Comparison of ENCODE assay signal across 13 cellular contexts in the genomic region with DNA sequence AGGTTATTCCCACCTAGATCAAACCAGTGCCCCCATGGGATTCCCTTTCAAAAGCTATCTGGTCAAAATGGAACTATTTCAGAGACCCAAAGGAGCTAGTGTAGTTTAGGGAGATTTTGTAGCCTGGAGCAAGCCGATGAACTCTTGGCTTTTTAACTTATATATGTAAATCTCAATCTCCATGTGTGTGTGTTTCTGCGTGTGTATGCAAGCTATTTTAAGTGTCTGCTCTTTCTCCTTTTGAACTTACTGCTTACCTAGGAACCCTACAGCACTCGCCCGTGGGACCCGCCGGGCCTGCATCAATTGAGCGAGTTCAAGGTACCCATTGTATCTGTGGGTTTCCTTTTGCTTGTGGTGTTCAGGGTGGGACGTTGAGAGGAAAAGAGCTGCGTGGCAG. TPM values are rescaled to one million over a fixed set of nuclear protein-coding genes. Genes with fewer than 3 reads are reported as not detected.
DNase-seq lines count a peak whose midpoint lies in the region; ATAC-seq and TF ChIP-seq lines count a peak whose summit lies in the region.
"Had no signal": no experiment of that assay in that cellular context is flagged by ENCODE, and none has a peak within 500 bp of the region (broad histone marks: within the 10 kb centered on the region; RNA-seq: fewer than 3 reads in every experiment).

No MANE protein-coding gene starts in this region.

- H3K4me1 Mint-ChIP-seq in activated T-cell treated with anti-CD3 and anti-CD28 coated beads, Interleukin-2, amount 50 U/mL, for 72 hours (ENCODE audit: low read depth) = peaks cover 22% of the 10 kb centered on the region
- H3K4me1 Mint-ChIP-seq in MCF 10A (ENCODE audit: insufficient read depth, unreplicated experiment) (peaks cover 7% of the 10 kb centered on the region), chondrocyte (ENCODE audit: low read depth) (no peaks in the 10 kb centered on the region)

- no peaks in the 10 kb centered on the region for H3K9me3 Mint-ChIP-seq in activated T-cell treated with anti-CD3 and anti-CD28 coated beads, Interleukin-2, amount 50 U/mL, for 72 hours
- H3K9me3 Mint-ChIP-seq in MCF 10A (ENCODE audit: unreplicated experiment) (no peaks in the 10 kb centered on the region), chondrocyte (ENCODE audit: low read depth) (no peaks in the 10 kb centered on the region)

- H3K27ac Mint-ChIP-seq in activated T-cell treated with anti-CD3 and anti-CD28 coated beads, Interleukin-2, amount 50 U/mL, for 72 hours = peak overlapping the region; percentile 94
- no peak overlapping the region for H3K27ac Mint-ChIP-seq in MCF 10A (ENCODE audit: low read depth, unreplicated experiment)
- no peak overlapping the region for H3K27ac Mint-ChIP-seq in chondrocyte (ENCODE audit: unreplicated experiment)

- ATAC-seq in GM19035 (IDR thresholded peaks at IDR 0.05; ENCODE audit: unreplicated experiment) (peak; percentile 33), HG02840 (IDR thresholded peaks at IDR 0.05; ENCODE audit: low FRiP score, unreplicated experiment) (peak; percentile 47), right cardiac atrium (no peak)
- peak in 1 of 2 donors; percentile 20 for ATAC-seq in activated T-cell treated with anti-CD3 and anti-CD28 coated beads, Interleukin-2, amount 50 U/mL, for 72 hours (replicated peaks in 1 of 2)

- H3K4me1 ChIP-seq in esophagus squamous epithelium = no peaks in the 10 kb centered on the region
- H3K4me1 ChIP-seq in right cardiac atrium (ENCODE audit: control insufficient read depth, insufficient read depth, low read length) = no peaks in the 10 kb centered on the region

- CTCF ChIA-PET in MCF 10A (lab: Yijun Ruan, JAX) = no interaction called here

- intact Hi-C loops in MCF 10A (cut with micrococcal nuclease) (no loop called here), esophagus squamous epithelium (cut with DNase I) (no loop called here), right cardiac atrium (cut with DNase I) (no loop called here)

- TF ChIP-seq CTCF in MCF 10A (IDR thresholded peaks at IDR 0.05; ENCODE audit: unreplicated experiment) (no peak), chondrocyte (IDR thresholded peaks at IDR 0.05) (no peak), esophagus squamous epithelium (IDR thresholded peaks at IDR 0.05) (no peak)

- no peak overlapping the region for H3K27ac ChIP-seq in esophagus squamous epithelium
- H3K27ac ChIP-seq in right cardiac atrium (ENCODE audit: low read length) = no peak overlapping the region

- WGBS in esophagus squamous epithelium, 2 donors = 65 to 91% methylated on average over 4 to 5 of the region's 9 CpGs
- WGBS in right cardiac atrium = 96% methylated on average over 9 of the region's 9 CpGs

- peaks cover 0 to 91% (median 0%) of the 10 kb centered on the region in 3 donors for H3K36me3 ChIP-seq in esophagus squamous epithelium

- H3K27me3 Mint-ChIP-seq in activated T-cell treated with anti-CD3 and anti-CD28 coated beads, Interleukin-2, amount 50 U/mL, for 72 hours (ENCODE audit: low read depth) = peaks cover 14% of the 10 kb centered on the region
- H3K27me3 Mint-ChIP-seq in MCF 10A (ENCODE audit: insufficient read depth, unreplicated experiment) (peaks cover 77% of the 10 kb centered on the region), chondrocyte (ENCODE audit: low read depth) (no peaks in the 10 kb centered on the region)

- DNase-seq in activated T-cell treated with anti-CD3 and anti-CD28 coated beads, Interleukin-2, amount 50 U/mL, for 72 hours = no peak
- no peak for DNase-seq in MCF 10A (ENCODE audit: unreplicated experiment)
- no peak for DNase-seq in chondrocyte (ENCODE audit: low spot score)
- DNase-seq in esophagus squamous epithelium (lab: John Stamatoyannopoulos, UW) = no peak
- no peak for DNase-seq in right cardiac atrium
- DNase-seq: H7, NCI-H69, SK-N-SH had no signal

- peak overlapping the region; percentile 71 to 81 for H3K4me3 Mint-ChIP-seq in activated T-cell treated with anti-CD3 and anti-CD28 coated beads, Interleukin-2, amount 50 U/mL, for 72 hours
- H3K4me3 Mint-ChIP-seq in MCF 10A (ENCODE audit: unreplicated experiment) = no peak overlapping the region
- no peak overlapping the region for H3K4me3 Mint-ChIP-seq in chondrocyte (ENCODE audit: unreplicated experiment)

- H3K27me3 ChIP-seq in esophagus squamous epithelium (no peaks in the 10 kb centered on the region), right cardiac atrium (ENCODE audit: control insufficient read depth, insufficient read depth) (no peaks in the 10 kb centered on the region)

- TF ChIP-seq POLR2A in esophagus squamous epithelium (IDR thresholded peaks at IDR 0.05) = no peak

- POLR2A ChIA-PET in MCF 10A (lab: Yijun Ruan, JAX) = no interaction called here

- H3K9me3 ChIP-seq in esophagus squamous epithelium = no peaks in the 10 kb centered on the region
- H3K9me3 ChIP-seq in right cardiac atrium (ENCODE audit: control insufficient read depth, low read length) = no peaks in the 10 kb centered on the region
- H3K9me3 ChIP-seq: SK-N-SH had no signal

- H3K4me3 ChIP-seq in GM08714 (ENCODE audit: low read length) (peak overlapping the region; percentile 21; the same call in 1 of the 2 replicates), esophagus squamous epithelium (no peak overlapping the region), right cardiac atrium (ENCODE audit: low read length) (no peak overlapping the region)

- H3K36me3 Mint-ChIP-seq in activated T-cell treated with anti-CD3 and anti-CD28 coated beads, Interleukin-2, amount 50 U/mL, for 72 hours (ENCODE audit: insufficient read depth in 2 of 2) = peaks cover 16 to 24% of the 10 kb centered on the region in 2 donors
- peaks cover 35% of the 10 kb centered on the region for H3K36me3 Mint-ChIP-seq in MCF 10A (ENCODE audit: insufficient read depth, unreplicated experiment)
- H3K36me3 Mint-ChIP-seq in chondrocyte (ENCODE audit: low read depth) = peaks cover 15% of the 10 kb centered on the region

- no TSS peak for BruUV-seq in MCF 10A (replicated peaks; lab: Mats Ljungman, UMichigan)

RNA-seq across cellular contexts. Expression of a gene that starts 10.4 kb away (rescaled TPM):
- total RNA-seq in activated T-cell treated with anti-CD3 and anti-CD28 coated beads, Interleukin-2, amount 50 U/mL, for 72 hours = 10 to 100 TPM; 32.8 to 33.0 TPM
- 26.7 and 28.4 TPM in 2 replicates for total RNA-seq in MCF 10A (2022)
- 11.5 to 13.5 TPM (median 11.8 TPM) in 3 replicates for total RNA-seq in chondrocyte
- total RNA-seq in esophagus squamous epithelium = 10 to 100 TPM; 19.3 to 34.8 (median 24.9) TPM
- total RNA-seq in right cardiac atrium = 10 to 100 TPM in 1 of 4 donors, 1 to 10 TPM in 3; 5.8 to 10.9 (median 8.0) TPM
- polyA plus RNA-seq in right cardiac atrium = 4.1 TPM

RNA-seq across cellular contexts. Expression of a gene that starts 43.6 kb away (rescaled TPM):
- not detected for total RNA-seq in activated T-cell treated with anti-CD3 and anti-CD28 coated beads, Interleukin-2, amount 50 U/mL, for 72 hours
- total RNA-seq in MCF 10A (2022) = not detected in 2 replicates
- total RNA-seq in chondrocyte = not detected in 3 replicates
- not detected for total RNA-seq in esophagus squamous epithelium
- not detected for total RNA-seq in right cardiac atrium
- polyA plus RNA-seq in right cardiac atrium = not detected
- total RNA-seq: H7, mononuclear cell, pulmonary artery endothelial cell had no signal
- polyA plus RNA-seq: SK-N-SH had no signal

Comparison
In these comparisons a context has a peak if more than half of its experiments do, and no peak if none do; other contexts are left out.
1. ATAC-seq: peak in GM19035 (single experiment) and HG02840 (single experiment); none in right cardiac atrium (0 of 2).
2. H3K4me3 Mint-ChIP-seq: peak in activated T-cell treated with anti-CD3 and anti-CD28 coated beads, Interleukin-2, amount 50 U/mL, for 72 hours (2 of 2); none in MCF 10A (single experiment) and chondrocyte (single experiment).